Comparison of ENCODE assay signal across 24 cellular contexts in the genomic region with DNA sequence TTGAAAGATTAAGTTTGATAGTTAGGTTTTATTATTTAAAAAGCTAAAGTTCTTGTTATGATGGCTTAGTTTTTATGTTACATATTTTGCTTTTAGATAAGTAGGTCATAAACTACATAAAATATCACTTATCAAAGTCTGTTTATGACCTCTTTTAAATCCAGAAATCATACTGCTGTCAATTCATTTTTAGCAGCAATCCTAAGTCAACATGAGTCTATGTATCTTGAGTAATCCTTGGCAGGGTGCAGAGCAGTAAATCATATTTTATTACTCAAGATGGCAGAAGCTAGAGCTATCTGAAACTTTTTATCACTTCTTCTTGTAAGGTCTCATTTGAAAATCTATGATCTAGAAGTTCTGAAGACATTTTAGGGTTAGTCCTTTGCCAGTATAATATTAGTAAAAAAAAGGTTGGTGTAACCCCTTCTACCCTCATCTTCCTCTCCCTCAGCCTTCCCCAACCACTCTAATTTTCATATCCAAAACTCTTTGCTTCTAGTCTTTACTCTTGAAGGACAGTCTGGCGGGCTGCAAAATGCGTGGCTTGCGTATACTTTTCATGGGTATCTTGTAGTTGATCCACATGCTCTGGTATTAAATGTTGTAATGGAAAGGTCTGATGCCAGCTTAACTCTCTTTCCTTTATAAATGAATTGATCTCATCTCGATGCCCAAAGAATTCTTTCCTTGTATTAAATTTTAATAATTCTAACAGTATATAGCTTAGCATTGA.
DNase-seq lines count a peak whose midpoint lies in the region; ATAC-seq and TF ChIP-seq lines count a peak whose summit lies in the region.
"Had no signal": no experiment of that assay in that cellular context is flagged by ENCODE, and none has a peak within 500 bp of the region (broad histone marks: within the 10 kb centered on the region; RNA-seq: fewer than 3 reads in every experiment).

No MANE protein-coding gene starts in this region.

- ATAC-seq in sciatic nerve (peak; percentile 44), aorta (ENCODE audit: low FRiP score) (no peak), GM21723 (IDR thresholded peaks at IDR 0.05; ENCODE audit: unreplicated experiment) (no peak)
- ATAC-seq: activated CD4-positive, CD25-positive, alpha-beta regulatory T cell treated with anti-CD3 and anti-CD28 coated beads, Interleukin-2, amount 50 U/mL, for 24 hours; activated CD8-positive, alpha-beta T cell treated with anti-CD3 and anti-CD28 coated beads for 36 hours; body of pancreas; effector memory CD8-positive, alpha-beta T cell; HCT116; natural killer cell treated with Interleukin-12 subunit alpha and Interleukin-12 subunit beta and Interleukin-15 and Interleukin-18, amount 100 ng/mL, for 72 hours had no signal

- peak; percentile 40 for DNase-seq in MV-4-11 (lab: John Stamatoyannopoulos, UW)
- DNase-seq in epithelial cell of prostate (ENCODE audit: low read depth, low spot score), result peak; percentile 31
- DNase-seq in sciatic nerve (ENCODE audit: low spot score), result no peak
- DNase-seq in hepatic stellate cell (ENCODE audit: low spot score), result no peak
- no peak for DNase-seq in aorta
- DNase-seq in RPMI8226, result no peak
- DNase-seq: activated CD8-positive, alpha-beta T cell treated with anti-CD3 and anti-CD28 coated beads for 36 hours; activated effector memory CD4-positive, alpha-beta T cell treated with anti-CD3 and anti-CD28 coated beads, Interleukin-2, amount 50 U/mL, for 16 hours; activated T-cell treated with anti-CD3 and anti-CD28 coated beads for 4 hours; body of pancreas; effector memory CD8-positive, alpha-beta T cell; esophagus squamous epithelium; GF-D8; left cardiac atrium; NCI-H1417 treated with DMSO at 0.1 percent for 48 hours; NCI-H526; ovary; Right ventricle myocardium superior; thyroid gland had no signal

- no peak for TF ChIP-seq CTCF in HEK293 (tag by site-specific recombination; IDR thresholded peaks at IDR 0.05)

- H3K36me3 ChIP-seq in HEK293 (ENCODE audit: control insufficient read depth in 2 of 2, insufficient read depth in 1 of 2, low read length in 2 of 2) (no peaks in the 10 kb centered on the region), aorta (ENCODE audit: control insufficient read depth in 1 of 2, insufficient read depth in 2 of 2, low read length in 1 of 2) (no peaks in the 10 kb centered on the region)
- H3K36me3 ChIP-seq: esophagus squamous epithelium, ovary, thyroid gland had no signal

- H3K27me3 ChIP-seq in aorta (ENCODE audit: control insufficient read depth in 1 of 2, insufficient read depth in 2 of 2, low read length in 1 of 2), result no peaks in the 10 kb centered on the region
- H3K27me3 ChIP-seq: body of pancreas, esophagus squamous epithelium, ovary, thyroid gland had no signal

- H3K27ac ChIP-seq in HEK293 (ENCODE audit: extremely low read depth, low read depth, low read length) (no peak overlapping the region), epithelial cell of prostate (no peak overlapping the region), aorta (ENCODE audit: low read depth in 1 of 2, low read length in 2 of 2) (no peak overlapping the region)
- H3K27ac ChIP-seq: body of pancreas, esophagus squamous epithelium, ovary, thyroid gland had no signal

- CTCF ChIA-PET in HEK293 (lab: Yijun Ruan, JAX), result interaction anchor here (0.5 kb wide), 1 partner anchor 10 kb away, joined by 3 read pairs; no protein-coding TSS in a partner anchor

- no peaks in the 10 kb centered on the region for H3K4me1 ChIP-seq in HEK293 (ENCODE audit: control insufficient read depth, insufficient read depth, low read length)
- H3K4me1 ChIP-seq in aorta (ENCODE audit: control insufficient read depth in 1 of 2, insufficient read depth in 2 of 2, low read length in 2 of 2), result no peaks in the 10 kb centered on the region
- H3K4me1 ChIP-seq: esophagus squamous epithelium, thyroid gland had no signal

- WGBS in aorta, 2 donors, result 78 to 83% methylated on average over 4 of the region's 4 CpGs

- POLR2A ChIA-PET in HEK293 (lab: Yijun Ruan, JAX), result no interaction called here

- intact Hi-C loops in sciatic nerve (cut with DNase I) (no loop called here), aorta (cut with DNase I) (no loop called here)

- H3K4me3 ChIP-seq in HEK293 (ENCODE audit: low read depth, low read length) (no peak overlapping the region), aorta (ENCODE audit: low read length in 2 of 2) (no peak overlapping the region)
- H3K4me3 ChIP-seq: body of pancreas, esophagus squamous epithelium, ovary, thyroid gland had no signal

- H3K9me3 ChIP-seq in HEK293 (ENCODE audit: control insufficient read depth, insufficient read depth, low read depth, low read length), result no peaks in the 10 kb centered on the region
- H3K9me3 ChIP-seq in aorta (ENCODE audit: control insufficient read depth, low read length), result no peaks in the 10 kb centered on the region
- H3K9me3 ChIP-seq: body of pancreas, esophagus squamous epithelium, ovary, thyroid gland had no signal

TF ChIP-seq in HEK293, 187 proteins besides CTCF, POLR2A, EP300 and RAD21 (continues in another document):
- TF ChIP-seq, protein P1, sequence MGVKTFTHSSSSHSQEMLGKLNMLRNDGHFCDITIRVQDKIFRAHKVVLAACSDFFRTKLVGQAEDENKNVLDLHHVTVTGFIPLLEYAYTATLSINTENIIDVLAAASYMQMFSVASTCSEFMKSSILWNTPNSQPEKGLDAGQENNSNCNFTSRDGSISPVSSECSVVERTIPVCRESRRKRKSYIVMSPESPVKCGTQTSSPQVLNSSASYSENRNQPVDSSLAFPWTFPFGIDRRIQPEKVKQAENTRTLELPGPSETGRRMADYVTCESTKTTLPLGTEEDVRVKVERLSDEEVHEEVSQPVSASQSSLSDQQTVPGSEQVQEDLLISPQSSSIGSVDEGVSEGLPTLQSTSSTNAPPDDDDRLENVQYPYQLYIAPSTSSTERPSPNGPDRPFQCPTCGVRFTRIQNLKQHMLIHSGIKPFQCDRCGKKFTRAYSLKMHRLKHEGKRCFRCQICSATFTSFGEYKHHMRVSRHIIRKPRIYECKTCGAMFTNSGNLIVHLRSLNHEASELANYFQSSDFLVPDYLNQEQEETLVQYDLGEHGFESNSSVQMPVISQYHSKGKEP (tag by site-specific recombination; IDR thresholded peaks at IDR 0.05), result no peak
- TF ChIP-seq, protein P2, sequence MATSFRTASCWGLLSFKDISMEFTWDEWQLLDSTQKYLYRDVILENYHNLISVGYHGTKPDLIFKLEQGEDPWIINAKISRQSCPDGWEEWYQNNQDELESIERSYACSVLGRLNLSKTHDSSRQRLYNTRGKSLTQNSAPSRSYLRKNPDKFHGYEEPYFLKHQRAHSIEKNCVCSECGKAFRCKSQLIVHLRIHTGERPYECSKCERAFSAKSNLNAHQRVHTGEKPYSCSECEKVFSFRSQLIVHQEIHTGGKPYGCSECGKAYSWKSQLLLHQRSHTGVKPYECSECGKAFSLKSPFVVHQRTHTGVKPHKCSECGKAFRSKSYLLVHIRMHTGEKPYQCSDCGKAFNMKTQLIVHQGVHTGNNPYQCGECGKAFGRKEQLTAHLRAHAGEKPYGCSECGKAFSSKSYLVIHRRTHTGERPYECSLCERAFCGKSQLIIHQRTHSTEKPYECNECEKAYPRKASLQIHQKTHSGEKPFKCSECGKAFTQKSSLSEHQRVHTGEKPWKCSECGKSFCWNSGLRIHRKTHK (tag by site-specific recombination; IDR thresholded peaks at IDR 0.05), result no peak
- TF ChIP-seq ZNF830 (tag by site-specific recombination; IDR thresholded peaks at IDR 0.05; ENCODE audit: low read depth) (no peak), RBAK (tag by site-specific recombination; IDR thresholded peaks at IDR 0.05) (no peak), BCL11B (tag by site-specific recombination; IDR thresholded peaks at IDR 0.05; ENCODE audit: low read depth) (peak; percentile 85), OVOL3 (tag by site-specific recombination; IDR thresholded peaks at IDR 0.05) (no peak), ZNF747 (tag by site-specific recombination; IDR thresholded peaks at IDR 0.05) (no peak), ZNF335 (tag by site-specific recombination; conservative IDR thresholded peaks at IDR 0.05) (no peak), ZNF843 (tag by site-specific recombination; IDR thresholded peaks at IDR 0.05) (peak; percentile 75)
- TF ChIP-seq, protein P3, sequence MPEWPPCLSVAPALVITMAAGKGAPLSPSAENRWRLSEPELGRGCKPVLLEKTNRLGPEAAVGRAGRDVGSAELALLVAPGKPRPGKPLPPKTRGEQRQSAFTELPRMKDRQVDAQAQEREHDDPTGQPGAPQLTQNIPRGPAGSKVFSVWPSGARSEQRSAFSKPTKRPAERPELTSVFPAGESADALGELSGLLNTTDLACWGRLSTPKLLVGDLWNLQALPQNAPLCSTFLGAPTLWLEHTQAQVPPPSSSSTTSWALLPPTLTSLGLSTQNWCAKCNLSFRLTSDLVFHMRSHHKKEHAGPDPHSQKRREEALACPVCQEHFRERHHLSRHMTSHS (tag by site-specific recombination; IDR thresholded peaks at IDR 0.05), result no peak
- TF ChIP-seq, protein P4, sequence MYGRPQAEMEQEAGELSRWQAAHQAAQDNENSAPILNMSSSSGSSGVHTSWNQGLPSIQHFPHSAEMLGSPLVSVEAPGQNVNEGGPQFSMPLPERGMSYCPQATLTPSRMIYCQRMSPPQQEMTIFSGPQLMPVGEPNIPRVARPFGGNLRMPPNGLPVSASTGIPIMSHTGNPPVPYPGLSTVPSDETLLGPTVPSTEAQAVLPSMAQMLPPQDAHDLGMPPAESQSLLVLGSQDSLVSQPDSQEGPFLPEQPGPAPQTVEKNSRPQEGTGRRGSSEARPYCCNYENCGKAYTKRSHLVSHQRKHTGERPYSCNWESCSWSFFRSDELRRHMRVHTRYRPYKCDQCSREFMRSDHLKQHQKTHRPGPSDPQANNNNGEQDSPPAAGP (tag by site-specific recombination; IDR thresholded peaks at IDR 0.05), result no peak
- TF ChIP-seq, protein P5, sequence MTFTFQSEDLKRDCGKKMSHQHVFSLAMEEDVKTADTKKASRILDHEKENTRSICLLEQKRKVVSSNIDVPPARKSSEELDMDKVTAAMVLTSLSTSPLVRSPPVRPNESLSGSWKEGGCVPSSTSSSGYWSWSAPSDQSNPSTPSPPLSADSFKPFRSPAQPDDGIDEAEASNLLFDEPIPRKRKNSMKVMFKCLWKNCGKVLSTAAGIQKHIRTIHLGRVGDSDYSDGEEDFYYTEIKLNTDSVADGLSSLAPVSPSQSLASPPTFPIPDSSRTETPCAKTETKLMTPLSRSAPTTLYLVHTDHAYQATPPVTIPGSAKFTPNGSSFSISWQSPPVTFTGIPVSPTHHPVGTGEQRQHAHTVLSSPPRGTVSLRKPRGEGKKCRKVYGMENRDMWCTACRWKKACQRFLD (tag by site-specific recombination; IDR thresholded peaks at IDR 0.05), result no peak

Comparison
In these comparisons a context has a peak if more than half of its experiments do, and no peak if none do; other contexts are left out.
1. DNase-seq: peak in MV-4-11 (single experiment) and epithelial cell of prostate (single experiment); none in sciatic nerve (single experiment), hepatic stellate cell (single experiment), aorta (0 of 2) and RPMI8226 (single experiment).